Comparison of ENCODE assay signal across 16 cellular contexts in genomic region chr1:116918714-116919357, GRCh38.
"Had no signal": no experiment of that assay in that cellular context is flagged by ENCODE, and none has a peak within 500 bp of the region (broad histone marks: within the 10 kb centered on the region; RNA-seq: fewer than 3 reads in every experiment).

No MANE protein-coding gene starts in this region.

- H3K9me3 ChIP-seq: upper lobe of right lung had no signal

- DNase-seq: activated CD4-positive, alpha-beta T cell treated with anti-CD3 and anti-CD28 coated beads, Interleukin-2, amount 10 ng/mL, durations not matched to agents 24 days and 14 days; activated CD8-positive, alpha-beta memory T cell treated with anti-CD3 and anti-CD28 coated beads, Interleukin-2, amount 10 ng/mL, durations not matched to agents 7 days and 5 days; activated CD8-positive, alpha-beta T cell treated with anti-CD3 and anti-CD28 coated beads for 36 hours; activated gamma-delta T cell; aorta; endodermal cell; hippocampal formation; left ventricle myocardium superior; stimulated activated CD4-positive, alpha-beta T cell treated with anti-CD3 and anti-CD28 coated beads, Interleukin-12 subunit alpha, Interleukin-12 subunit beta, amount 100 ng/mL, for 4 hours; stimulated activated CD4-positive, alpha-beta T cell treated with anti-CD3 and anti-CD28 coated beads, Interleukin-4, amount 100 ng/mL, for 4 hours; stimulated activated naive CD8-positive, alpha-beta T cell treated with anti-CD3 and anti-CD28 coated beads, Interleukin-15, Interleukin-2, amounts not matched to agents 100 U/mL and 50 U/mL, for 24 hours; T-cell; upper lobe of right lung had no signal

- H3K4me3 ChIP-seq: upper lobe of right lung had no signal

- ATAC-seq: activated CD4-positive, CD25-positive, alpha-beta regulatory T cell treated with anti-CD3 and anti-CD28 coated beads, Interleukin-2, amount 50 U/mL, for 24 hours; activated CD8-positive, alpha-beta memory T cell treated with anti-CD3 and anti-CD28 coated beads, Interleukin-2, amount 10 ng/mL, durations not matched to agents 7 days and 5 days; activated CD8-positive, alpha-beta T cell treated with anti-CD3 and anti-CD28 coated beads for 36 hours; left ventricle myocardium superior; natural killer cell treated with Interleukin-12 subunit alpha and Interleukin-12 subunit beta and Interleukin-15 and Interleukin-18, amount 100 ng/mL, for 72 hours; stimulated activated naive CD8-positive, alpha-beta T cell treated with anti-CD3 and anti-CD28 coated beads, Interleukin-15, Interleukin-2, amounts not matched to agents 100 U/mL and 50 U/mL, for 24 hours; T-cell; upper lobe of right lung had no signal

- H3K27me3 ChIP-seq: upper lobe of right lung had no signal

- H3K36me3 ChIP-seq: upper lobe of right lung had no signal

- H3K27ac ChIP-seq: upper lobe of right lung, VCaP had no signal
